ENCODE assay signal across 29 cellular contexts in genomic region chrX:104679175-104679574, GRCh38.
DNase-seq lines count a peak whose midpoint lies in the region; ATAC-seq and TF ChIP-seq lines count a peak whose summit lies in the region.
"Had no signal": no experiment of that assay in that cellular context is flagged by ENCODE, and none has a peak within 500 bp of the region (broad histone marks: within the 10 kb centered on the region; RNA-seq: fewer than 3 reads in every experiment).

No MANE protein-coding gene starts in this region.

- H3K4me3 Mint-ChIP-seq in stimulated activated effector memory CD8-positive, alpha-beta T cell treated with anti-CD3 and anti-CD28 coated beads, Interleukin-12 subunit alpha, Interleukin-12 subunit beta, amount 100 ng/mL, for 72 hours, result no peak overlapping the region
- H3K4me3 Mint-ChIP-seq in activated naive CD8-positive, alpha-beta T cell treated with anti-CD3 and anti-CD28 coated beads for 36 hours, result no peak overlapping the region
- H3K4me3 Mint-ChIP-seq: activated CD4-positive, alpha-beta T cell treated with anti-CD3 and anti-CD28 coated beads, Interleukin-2, amount 10 ng/mL, durations not matched to agents 7 days and 5 days; activated naive CD8-positive, alpha-beta T cell treated with anti-CD3 and anti-CD28 coated beads, Interleukin-2, amount 50 U/mL, for 24 hours; activated T-cell treated with anti-CD3 and anti-CD28 coated beads, Interleukin-2, amount 50 U/mL, for 24 hours; GM23338; stimulated activated naive B cell treated with anti-CD40 and anti-IgM and Interleukin-4, amounts not matched to agents 10 μg/mL and 1 μg/mL and 100 μg/mL, for 72 hours had no signal

- no peak overlapping the region for H3K4me3 ChIP-seq in psoas muscle
- H3K4me3 ChIP-seq: GM23338, suprapubic skin, upper lobe of right lung had no signal

- no peak overlapping the region for H3K27ac Mint-ChIP-seq in stimulated activated effector memory CD8-positive, alpha-beta T cell treated with anti-CD3 and anti-CD28 coated beads, Interleukin-12 subunit alpha, Interleukin-12 subunit beta, amount 100 ng/mL, for 72 hours
- no peak overlapping the region for H3K27ac Mint-ChIP-seq in activated naive CD8-positive, alpha-beta T cell treated with anti-CD3 and anti-CD28 coated beads for 36 hours
- H3K27ac Mint-ChIP-seq: activated CD4-positive, alpha-beta T cell treated with anti-CD3 and anti-CD28 coated beads, Interleukin-2, amount 10 ng/mL, durations not matched to agents 7 days and 5 days; activated T-cell treated with anti-CD3 and anti-CD28 coated beads, Interleukin-2, amount 50 U/mL, for 24 hours; GM23338; stimulated activated naive B cell treated with anti-CD40 and anti-IgM and Interleukin-4, amounts not matched to agents 10 μg/mL and 1 μg/mL and 100 μg/mL, for 72 hours had no signal

- no peak for ATAC-seq in stimulated activated effector memory CD8-positive, alpha-beta T cell treated with anti-CD3 and anti-CD28 coated beads, Interleukin-12 subunit alpha, Interleukin-12 subunit beta, amount 100 ng/mL, for 72 hours
- no peak for ATAC-seq in psoas muscle
- ATAC-seq: activated naive CD8-positive, alpha-beta T cell treated with anti-CD3 and anti-CD28 coated beads, Interleukin-2, amount 50 U/mL, for 24 hours; GM23338; sciatic nerve; SK-N-SH treated with all-trans-retinoic acid at 6 μM for 48 hours; upper lobe of right lung had no signal

- no peaks in the 10 kb centered on the region for H3K36me3 Mint-ChIP-seq in stimulated activated effector memory CD8-positive, alpha-beta T cell treated with anti-CD3 and anti-CD28 coated beads, Interleukin-12 subunit alpha, Interleukin-12 subunit beta, amount 100 ng/mL, for 72 hours
- H3K36me3 Mint-ChIP-seq in activated naive CD8-positive, alpha-beta T cell treated with anti-CD3 and anti-CD28 coated beads for 36 hours, result no peaks in the 10 kb centered on the region
- H3K36me3 Mint-ChIP-seq: stimulated activated naive B cell treated with anti-CD40 and anti-IgM and Interleukin-4, amounts not matched to agents 10 μg/mL and 1 μg/mL and 100 μg/mL, for 72 hours had no signal

- no peaks in the 10 kb centered on the region for H3K4me1 Mint-ChIP-seq in stimulated activated effector memory CD8-positive, alpha-beta T cell treated with anti-CD3 and anti-CD28 coated beads, Interleukin-12 subunit alpha, Interleukin-12 subunit beta, amount 100 ng/mL, for 72 hours
- no peaks in the 10 kb centered on the region for H3K4me1 Mint-ChIP-seq in activated naive CD8-positive, alpha-beta T cell treated with anti-CD3 and anti-CD28 coated beads for 36 hours
- H3K4me1 Mint-ChIP-seq: activated CD4-positive, alpha-beta T cell treated with anti-CD3 and anti-CD28 coated beads, Interleukin-2, amount 10 ng/mL, durations not matched to agents 7 days and 5 days; activated naive CD8-positive, alpha-beta T cell treated with anti-CD3 and anti-CD28 coated beads, Interleukin-2, amount 50 U/mL, for 24 hours; stimulated activated naive B cell treated with anti-CD40 and anti-IgM and Interleukin-4, amounts not matched to agents 10 μg/mL and 1 μg/mL and 100 μg/mL, for 72 hours had no signal

- no peaks in the 10 kb centered on the region for H3K36me3 ChIP-seq in psoas muscle (ENCODE audit: insufficient read depth in 1 of 2, low read depth in 1 of 2)
- H3K36me3 ChIP-seq: suprapubic skin, upper lobe of right lung had no signal

- H3K27me3 ChIP-seq in psoas muscle (ENCODE audit: insufficient read depth in 3 of 3, low read length in 2 of 3), result peaks cover 0 to 3% (median 0%) of the 10 kb centered on the region in 3 donors
- H3K27me3 ChIP-seq: suprapubic skin, upper lobe of right lung had no signal

- H3K9me3 ChIP-seq in psoas muscle, result no peaks in the 10 kb centered on the region
- H3K9me3 ChIP-seq: Caco-2, suprapubic skin, upper lobe of right lung had no signal

- no peak for TF ChIP-seq CTCF in psoas muscle (IDR thresholded peaks at IDR 0.05)

- 69 to 74% (median 71%) methylated on average over 2 of the region's 2 CpGs for WGBS in psoas muscle, 3 donors

- DNase-seq in GF-D8 (lab: John Stamatoyannopoulos, UW) (peak; percentile 0), MV-4-11 (lab: John Stamatoyannopoulos, UW) (peak; percentile 34), SKM-1 treated with dmso at 0.1 percent for 144 hours (lab: John Stamatoyannopoulos, UW; ENCODE audit: unreplicated experiment) (peak; percentile 78), kidney tubule cell (ENCODE audit: low spot score) (peak; percentile 41), posterior vena cava (ENCODE audit: low spot score) (no peak), psoas muscle (no peak)
- DNase-seq in stimulated activated effector memory CD8-positive, alpha-beta T cell treated with anti-CD3 and anti-CD28 coated beads, Interleukin-12 subunit alpha, Interleukin-12 subunit beta, amount 100 ng/mL, for 72 hours (ENCODE audit: low spot score in 2 of 2), result no peak
- no peak for DNase-seq in activated naive CD8-positive, alpha-beta T cell treated with anti-CD3 and anti-CD28 coated beads for 36 hours
- DNase-seq: ACHN; activated CD4-positive, alpha-beta T cell treated with anti-CD3 and anti-CD28 coated beads, Interleukin-2, amount 10 ng/mL, durations not matched to agents 7 days and 5 days; activated gamma-delta T cell; activated naive CD8-positive, alpha-beta T cell treated with anti-CD3 and anti-CD28 coated beads, Interleukin-2, amount 50 U/mL, for 24 hours; activated T-cell treated with anti-CD3 and anti-CD28 coated beads, Interleukin-2, amount 50 U/mL, for 24 hours; C1 segment of cervical spinal cord; Caco-2; DND-41; glutamatergic neuron; NCI-H1105 treated with DMSO at 0.1 percent for 48 hours; NCI-H1930; posterior cingulate gyrus; stimulated activated CD4-positive, alpha-beta T cell treated with anti-CD3 and anti-CD28 coated beads, Interleukin-4, amount 100 ng/mL, for 4 hours; stimulated activated naive B cell treated with anti-CD40 and anti-IgM and Interleukin-4, amounts not matched to agents 10 μg/mL and 1 μg/mL and 100 μg/mL, for 72 hours; upper lobe of right lung had no signal

- H3K27me3 Mint-ChIP-seq in activated naive CD8-positive, alpha-beta T cell treated with anti-CD3 and anti-CD28 coated beads for 36 hours, result no peaks in the 10 kb centered on the region
- H3K27me3 Mint-ChIP-seq: activated CD4-positive, alpha-beta T cell treated with anti-CD3 and anti-CD28 coated beads, Interleukin-2, amount 10 ng/mL, durations not matched to agents 7 days and 5 days; activated naive CD8-positive, alpha-beta T cell treated with anti-CD3 and anti-CD28 coated beads, Interleukin-2, amount 50 U/mL, for 24 hours had no signal

- no peak overlapping the region for H3K27ac ChIP-seq in psoas muscle
- H3K27ac ChIP-seq: epithelial cell of prostate, HL-60, suprapubic skin, upper lobe of right lung had no signal

- intact Hi-C loops in posterior vena cava (cut with DNase I), result no loop called here
- intact Hi-C loops in psoas muscle (cut with DNase I), result no loop called here

- no peaks in the 10 kb centered on the region for H3K4me1 ChIP-seq in psoas muscle
- H3K4me1 ChIP-seq: Caco-2, suprapubic skin, upper lobe of right lung had no signal

- H3K9me3 Mint-ChIP-seq in stimulated activated effector memory CD8-positive, alpha-beta T cell treated with anti-CD3 and anti-CD28 coated beads, Interleukin-12 subunit alpha, Interleukin-12 subunit beta, amount 100 ng/mL, for 72 hours, result peaks cover 2% of the 10 kb centered on the region
- H3K9me3 Mint-ChIP-seq in activated naive CD8-positive, alpha-beta T cell treated with anti-CD3 and anti-CD28 coated beads for 36 hours, result no peaks in the 10 kb centered on the region
- H3K9me3 Mint-ChIP-seq: activated CD4-positive, alpha-beta T cell treated with anti-CD3 and anti-CD28 coated beads, Interleukin-2, amount 10 ng/mL, durations not matched to agents 7 days and 5 days; activated T-cell treated with anti-CD3 and anti-CD28 coated beads, Interleukin-2, amount 50 U/mL, for 24 hours; GM23338; stimulated activated naive B cell treated with anti-CD40 and anti-IgM and Interleukin-4, amounts not matched to agents 10 μg/mL and 1 μg/mL and 100 μg/mL, for 72 hours had no signal

Comparison
In these comparisons a context has a peak if more than half of its experiments do, and no peak if none do; other contexts are left out.
1. DNase-seq: peak in GF-D8 (single experiment), MV-4-11 (single experiment), SKM-1 treated with dmso at 0.1 percent for 144 hours (single experiment) and kidney tubule cell (single experiment); none in stimulated activated effector memory CD8-positive, alpha-beta T cell treated with anti-CD3 and anti-CD28 coated beads, Interleukin-12 subunit alpha, Interleukin-12 subunit beta, amount 100 ng/mL, for 72 hours (0 of 2), posterior vena cava (single experiment), psoas muscle (0 of 2) and activated naive CD8-positive, alpha-beta T cell treated with anti-CD3 and anti-CD28 coated beads for 36 hours (single experiment).